In the genomic region with DNA sequence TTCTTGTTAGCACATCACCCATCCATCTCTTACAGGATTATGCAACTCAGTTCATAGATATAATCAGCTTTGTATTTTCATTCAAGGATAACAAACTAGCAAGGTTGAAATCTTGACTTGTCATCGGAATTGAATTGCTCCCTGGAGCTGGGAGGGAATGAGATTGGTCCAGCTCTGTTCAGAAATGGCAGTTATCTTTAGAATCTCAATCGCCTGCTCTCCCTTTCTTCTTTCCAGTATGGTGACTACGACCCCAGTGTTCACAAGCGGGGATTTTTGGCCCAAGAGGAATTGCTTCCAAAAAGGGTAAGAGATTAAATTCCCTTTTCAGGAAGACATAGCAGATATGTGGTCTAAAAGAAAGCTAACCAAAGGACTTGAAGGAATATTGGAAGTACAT, we compare ENCODE assay signal across 1 cellular context.
TF ChIP-seq lines count a peak whose summit lies in the region.

No MANE protein-coding gene starts in this region.

TF ChIP-seq in SK-N-SH, 30 proteins besides CTCF, POLR2A, EP300 and RAD21 (continued from another document):
- TF ChIP-seq, protein P1, sequence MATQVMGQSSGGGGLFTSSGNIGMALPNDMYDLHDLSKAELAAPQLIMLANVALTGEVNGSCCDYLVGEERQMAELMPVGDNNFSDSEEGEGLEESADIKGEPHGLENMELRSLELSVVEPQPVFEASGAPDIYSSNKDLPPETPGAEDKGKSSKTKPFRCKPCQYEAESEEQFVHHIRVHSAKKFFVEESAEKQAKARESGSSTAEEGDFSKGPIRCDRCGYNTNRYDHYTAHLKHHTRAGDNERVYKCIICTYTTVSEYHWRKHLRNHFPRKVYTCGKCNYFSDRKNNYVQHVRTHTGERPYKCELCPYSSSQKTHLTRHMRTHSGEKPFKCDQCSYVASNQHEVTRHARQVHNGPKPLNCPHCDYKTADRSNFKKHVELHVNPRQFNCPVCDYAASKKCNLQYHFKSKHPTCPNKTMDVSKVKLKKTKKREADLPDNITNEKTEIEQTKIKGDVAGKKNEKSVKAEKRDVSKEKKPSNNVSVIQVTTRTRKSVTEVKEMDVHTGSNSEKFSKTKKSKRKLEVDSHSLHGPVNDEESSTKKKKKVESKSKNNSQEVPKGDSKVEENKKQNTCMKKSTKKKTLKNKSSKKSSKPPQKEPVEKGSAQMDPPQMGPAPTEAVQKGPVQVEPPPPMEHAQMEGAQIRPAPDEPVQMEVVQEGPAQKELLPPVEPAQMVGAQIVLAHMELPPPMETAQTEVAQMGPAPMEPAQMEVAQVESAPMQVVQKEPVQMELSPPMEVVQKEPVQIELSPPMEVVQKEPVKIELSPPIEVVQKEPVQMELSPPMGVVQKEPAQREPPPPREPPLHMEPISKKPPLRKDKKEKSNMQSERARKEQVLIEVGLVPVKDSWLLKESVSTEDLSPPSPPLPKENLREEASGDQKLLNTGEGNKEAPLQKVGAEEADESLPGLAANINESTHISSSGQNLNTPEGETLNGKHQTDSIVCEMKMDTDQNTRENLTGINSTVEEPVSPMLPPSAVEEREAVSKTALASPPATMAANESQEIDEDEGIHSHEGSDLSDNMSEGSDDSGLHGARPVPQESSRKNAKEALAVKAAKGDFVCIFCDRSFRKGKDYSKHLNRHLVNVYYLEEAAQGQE (IDR thresholded peaks at IDR 0.05; ENCODE audit: low read depth, low read length): no peak
- TF ChIP-seq FOSL2 (IDR thresholded peaks at IDR 0.05; ENCODE audit: borderline replicate concordance, low read depth) (no peak), RXRA (IDR thresholded peaks at IDR 0.05; ENCODE audit: borderline replicate concordance, low read depth) (no peak), JUND (IDR thresholded peaks at IDR 0.05) (no peak), YY1 (IDR thresholded peaks at IDR 0.05; ENCODE audit: low read depth) (no peak), GABPA (IDR thresholded peaks at IDR 0.05; ENCODE audit: low read depth) (no peak), MXI1 (IDR thresholded peaks at IDR 0.05; ENCODE audit: low read depth, low read length) (no peak)
- TF ChIP-seq, protein P2, sequence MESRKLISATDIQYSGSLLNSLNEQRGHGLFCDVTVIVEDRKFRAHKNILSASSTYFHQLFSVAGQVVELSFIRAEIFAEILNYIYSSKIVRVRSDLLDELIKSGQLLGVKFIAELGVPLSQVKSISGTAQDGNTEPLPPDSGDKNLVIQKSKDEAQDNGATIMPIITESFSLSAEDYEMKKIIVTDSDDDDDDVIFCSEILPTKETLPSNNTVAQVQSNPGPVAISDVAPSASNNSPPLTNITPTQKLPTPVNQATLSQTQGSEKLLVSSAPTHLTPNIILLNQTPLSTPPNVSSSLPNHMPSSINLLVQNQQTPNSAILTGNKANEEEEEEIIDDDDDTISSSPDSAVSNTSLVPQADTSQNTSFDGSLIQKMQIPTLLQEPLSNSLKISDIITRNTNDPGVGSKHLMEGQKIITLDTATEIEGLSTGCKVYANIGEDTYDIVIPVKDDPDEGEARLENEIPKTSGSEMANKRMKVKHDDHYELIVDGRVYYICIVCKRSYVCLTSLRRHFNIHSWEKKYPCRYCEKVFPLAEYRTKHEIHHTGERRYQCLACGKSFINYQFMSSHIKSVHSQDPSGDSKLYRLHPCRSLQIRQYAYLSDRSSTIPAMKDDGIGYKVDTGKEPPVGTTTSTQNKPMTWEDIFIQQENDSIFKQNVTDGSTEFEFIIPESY (IDR thresholded peaks at IDR 0.05; ENCODE audit: borderline replicate concordance, low read depth): no peak
